ENCODE assay signal across 23 cellular contexts in genomic region chr3:140180603-140181002, GRCh38.
DNase-seq lines count a peak whose midpoint lies in the region; ATAC-seq, FAIRE-seq and TF ChIP-seq lines count a peak whose summit lies in the region.
"Had no signal": no experiment of that assay in that cellular context is flagged by ENCODE, and none has a peak within 500 bp of the region (broad histone marks: within the 10 kb centered on the region; RNA-seq: fewer than 3 reads in every experiment).

No MANE protein-coding gene starts in this region.

- H3K9ac ChIP-seq in GM12878 (ENCODE audit: control insufficient read depth, insufficient read depth, low read length): no peak overlapping the region

- peak; percentile 13; the same call in 1 of the 3 replicates for ATAC-seq in GM12878
- ATAC-seq: CD8-positive, alpha-beta T cell; natural killer cell treated with Interleukin-12 subunit alpha and Interleukin-12 subunit beta and Interleukin-15 and Interleukin-18, amount 100 ng/mL, for 72 hours; stimulated activated memory B cell treated with anti-CD40 and anti-IgM and Interleukin-4, amounts not matched to agents 10 μg/mL and 1 μg/mL and 100 μg/mL, for 72 hours had no signal

- H3K36me3 ChIP-seq in GM12878 (ENCODE audit: control insufficient read depth in 2 of 2, insufficient read depth in 2 of 2, low read length in 1 of 2) (no peaks in the 10 kb centered on the region), thyroid gland (no peaks in the 10 kb centered on the region)
- H3K36me3 ChIP-seq: esophagus squamous epithelium, SJCRH30 had no signal

- BruUV-seq in GM12878 (replicated peaks; lab: Mats Ljungman, UMichigan): no TSS peak

- peak overlapping the region; percentile 1; the same call in 1 of the 2 replicates for H2AFZ ChIP-seq in GM12878 (ENCODE audit: control insufficient read depth, low read depth, low read length)

- no peak overlapping the region for H3K4me2 ChIP-seq in GM12878 (ENCODE audit: control insufficient read depth, insufficient read depth)

- RAD21 ChIA-PET in GM12878 (lab: Charles Lee; ENCODE audit: unreplicated experiment): interaction anchor here (1.8 kb wide), 1 partner anchor 10 kb away, joined by 6 read pairs; no protein-coding TSS in a partner anchor

- no peak for TF ChIP-seq EP300 in GM12878 (IDR thresholded peaks at IDR 0.05; ENCODE audit: borderline replicate concordance in 1 of 2, control insufficient read depth in 1 of 2, low read depth in 2 of 2, low read length in 2 of 2)

- H3K79me2 ChIP-seq in GM12878 (ENCODE audit: control insufficient read depth, insufficient read depth, low read length): no peaks in the 10 kb centered on the region

- 0% methylated on average over 1 of the region's 1 CpG for WGBS in GM12878 (ENCODE audit: insufficient coverage, insufficient replicate concordance, low lambda C conversion rate, missing lambda C conversion rate)
- WGBS in thyroid gland, 2 donors: 25 to 27% methylated on average over 1 of the region's 1 CpG

- POLR2A ChIA-PET in GM12878 (lab: Charles Lee): no interaction called here

- H3K27ac ChIP-seq in GM12878 (ENCODE audit: control insufficient read depth, insufficient read depth) (no peak overlapping the region), thyroid gland (no peak overlapping the region)
- H3K27ac ChIP-seq: SJCRH30 had no signal

- TF ChIP-seq CTCF in GM12878 (IDR thresholded peaks at IDR 0.05 in 2 of 3, conservative IDR thresholded peaks at IDR 0.05 in 1 of 3; ENCODE audit: control insufficient read depth in 2 of 3, extremely low read depth in 1 of 3, insufficient read depth in 1 of 3, low read depth in 3 of 3, low read length in 3 of 3): no peak
- no peak for TF ChIP-seq CTCF in thyroid gland (IDR thresholded peaks at IDR 0.05)

- no peak for FAIRE-seq in GM12878 (lab: Jason Lieb, UNC)
- FAIRE-seq: A204.1, G401.6, GM12892, H1 had no signal

- intact Hi-C loops in GM12878 (cut with micrococcal nuclease; ENCODE audit: unreplicated experiment) (no loop called here), thyroid gland (cut with DNase I) (no loop called here)

- DNase-seq in NCI-H510A treated with DMSO at 0.1 percent for 48 hours (lab: John Stamatoyannopoulos, UW): peak; percentile 13
- DNase-seq in NCI-H510A (lab: John Stamatoyannopoulos, UW): no peak
- DNase-seq in NCI-H2171 treated with DMSO at 0.1 percent for 48 hours (lab: John Stamatoyannopoulos, UW): peak; percentile 76
- no peak for DNase-seq in GM12878 (ENCODE audit: low read depth, low spot score)
- DNase-seq in thyroid gland: peak; percentile 22 to 52
- no peak for DNase-seq in iPS-NIHi7 (ENCODE audit: extremely low spot score)
- DNase-seq in activated CD8-positive, alpha-beta memory T cell treated with anti-CD3 and anti-CD28 coated beads, Interleukin-2, amount 50 U/mL, for 48 hours: no peak
- DNase-seq in activated CD4-positive, alpha-beta T cell treated with anti-CD3 and anti-CD28 coated beads for 48 hours: no peak
- DNase-seq: activated CD8-positive, alpha-beta memory T cell treated with anti-CD3 and anti-CD28 coated beads, Interleukin-2, amount 50 U/mL, for 4 hours; activated naive CD4-positive, alpha-beta T cell treated with Interleukin-2 at 50 U/mL for 16 hours; CD8-positive, alpha-beta T cell; cortex of kidney; esophagus squamous epithelium; KBM-7; mesenchymal stem cell; NCI-H1092 treated with DMSO at 0.1 percent for 48 hours; SJCRH30 had no signal

- H3K4me3 ChIP-seq in GM12878 (no peak overlapping the region), thyroid gland (replicated peaks in 1 of 3) (no peak overlapping the region)
- H3K4me3 ChIP-seq: esophagus squamous epithelium, SJCRH30 had no signal

- no peak for TF ChIP-seq POLR2A in GM12878 (IDR thresholded peaks at IDR 0.05; ENCODE audit: low read depth, low read length)
- no peak for TF ChIP-seq POLR2A in thyroid gland (IDR thresholded peaks at IDR 0.05)

- CTCF ChIA-PET in GM12878 (lab: Yijun Ruan, JAX): interaction anchor here (1.3 to 2.3 kb wide), 4 partner anchors 10 to 53 kb away, joined by 3 to 8 read pairs (median 8); no protein-coding TSS in a partner anchor

- no peaks in the 10 kb centered on the region for H3K9me3 ChIP-seq in GM12878 (replicated peaks; ENCODE audit: control insufficient read depth, insufficient read depth, low read length)
- no peaks in the 10 kb centered on the region for H3K9me3 ChIP-seq in thyroid gland
- H3K9me3 ChIP-seq: esophagus squamous epithelium, SJCRH30 had no signal

- no peaks in the 10 kb centered on the region for H4K20me1 ChIP-seq in GM12878 (ENCODE audit: control insufficient read depth, insufficient read depth)

- SMC1A ChIA-PET in GM12878 (lab: Charles Lee; ENCODE audit: uncharacterized antibody, unreplicated experiment): interaction anchor here (0.6 to 2.6 kb wide), 5 partner anchors 9 to 36 kb away, joined by 3 to 17 read pairs (median 4); no protein-coding TSS in a partner anchor

- no peak for TF ChIP-seq RAD21 in GM12878 (IDR thresholded peaks at IDR 0.05; ENCODE audit: insufficient read depth, low read depth, low read length)

- H3K4me1 ChIP-seq in GM12878 (ENCODE audit: control insufficient read depth, insufficient read depth, low read length) (no peaks in the 10 kb centered on the region; the same call in 1 of the 2 replicates), thyroid gland (peaks cover under 1 to 10% of the 10 kb centered on the region in 2 donors)

- H3K27me3 ChIP-seq in GM12878 (replicated peaks in 1 of 2; ENCODE audit: control insufficient read depth in 2 of 2, insufficient read depth in 2 of 2, low read length in 1 of 2) (no peaks in the 10 kb centered on the region), thyroid gland (no peaks in the 10 kb centered on the region)
- H3K27me3 ChIP-seq: esophagus squamous epithelium, SJCRH30 had no signal

- in situ Hi-C loops in GM12878 (cut with MboI): no loop called here

TF ChIP-seq in GM12878, 131 proteins besides CTCF, POLR2A, EP300 and RAD21 (continues in another document):
- TF ChIP-seq CREM (IDR thresholded peaks at IDR 0.05; ENCODE audit: low read depth): no peak
- no peak for TF ChIP-seq IRF5 (IDR thresholded peaks at IDR 0.05; ENCODE audit: borderline replicate concordance)
- TF ChIP-seq, protein P1, sequence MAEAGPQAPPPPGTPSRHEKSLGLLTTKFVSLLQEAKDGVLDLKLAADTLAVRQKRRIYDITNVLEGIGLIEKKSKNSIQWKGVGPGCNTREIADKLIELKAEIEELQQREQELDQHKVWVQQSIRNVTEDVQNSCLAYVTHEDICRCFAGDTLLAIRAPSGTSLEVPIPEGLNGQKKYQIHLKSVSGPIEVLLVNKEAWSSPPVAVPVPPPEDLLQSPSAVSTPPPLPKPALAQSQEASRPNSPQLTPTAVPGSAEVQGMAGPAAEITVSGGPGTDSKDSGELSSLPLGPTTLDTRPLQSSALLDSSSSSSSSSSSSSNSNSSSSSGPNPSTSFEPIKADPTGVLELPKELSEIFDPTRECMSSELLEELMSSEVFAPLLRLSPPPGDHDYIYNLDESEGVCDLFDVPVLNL (IDR thresholded peaks at IDR 0.05; ENCODE audit: low read depth, low read length): no peak
- TF ChIP-seq POLR2AphosphoS5 (IDR thresholded peaks at IDR 0.05; ENCODE audit: low read length): no peak
- no peak for TF ChIP-seq TCF12 (IDR thresholded peaks at IDR 0.05; ENCODE audit: low read depth, low read length)
- no peak for TF ChIP-seq NBN (IDR thresholded peaks at IDR 0.05)
- TF ChIP-seq ZNF274 (IDR thresholded peaks at IDR 0.05; ENCODE audit: insufficient read depth, insufficient read length): no peak
- TF ChIP-seq CHD4 (IDR thresholded peaks at IDR 0.05): no peak
- no peak for TF ChIP-seq RCOR1 (conservative IDR thresholded peaks at IDR 0.05; ENCODE audit: low read depth, low read length)
- no peak for TF ChIP-seq CREB1 (IDR thresholded peaks at IDR 0.05; ENCODE audit: low read depth)
- TF ChIP-seq ESRRA (IDR thresholded peaks at IDR 0.05; ENCODE audit: low read length): no peak
- TF ChIP-seq, protein P2, sequence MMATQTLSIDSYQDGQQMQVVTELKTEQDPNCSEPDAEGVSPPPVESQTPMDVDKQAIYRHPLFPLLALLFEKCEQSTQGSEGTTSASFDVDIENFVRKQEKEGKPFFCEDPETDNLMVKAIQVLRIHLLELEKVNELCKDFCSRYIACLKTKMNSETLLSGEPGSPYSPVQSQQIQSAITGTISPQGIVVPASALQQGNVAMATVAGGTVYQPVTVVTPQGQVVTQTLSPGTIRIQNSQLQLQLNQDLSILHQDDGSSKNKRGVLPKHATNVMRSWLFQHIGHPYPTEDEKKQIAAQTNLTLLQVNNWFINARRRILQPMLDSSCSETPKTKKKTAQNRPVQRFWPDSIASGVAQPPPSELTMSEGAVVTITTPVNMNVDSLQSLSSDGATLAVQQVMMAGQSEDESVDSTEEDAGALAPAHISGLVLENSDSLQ (IDR thresholded peaks at IDR 0.05): no peak
- no peak for TF ChIP-seq MYC (IDR thresholded peaks at IDR 0.05; ENCODE audit: insufficient read depth, insufficient read length, insufficient replicate concordance, low read length, severe bottlenecking)
- no peak for TF ChIP-seq ASH2L (IDR thresholded peaks at IDR 0.05; ENCODE audit: borderline replicate concordance, low read depth)
- no peak for TF ChIP-seq SREBF2 (IDR thresholded peaks at IDR 0.05; ENCODE audit: low read length)
- no peak for TF ChIP-seq USF1 (IDR thresholded peaks at IDR 0.05; ENCODE audit: borderline replicate concordance, extremely low read length, insufficient read depth, low read depth, low read length)
- TF ChIP-seq RELA (IDR thresholded peaks at IDR 0.05; ENCODE audit: borderline replicate concordance, partially characterized antibody): no peak

Comparison
In these comparisons a context has a peak if more than half of its experiments do, and no peak if none do; other contexts are left out.
1. DNase-seq: peak in NCI-H510A treated with DMSO at 0.1 percent for 48 hours (single experiment), NCI-H2171 treated with DMSO at 0.1 percent for 48 hours (single experiment) and thyroid gland (2 of 2); none in NCI-H510A (single experiment), GM12878 (single experiment), iPS-NIHi7 (single experiment), activated CD8-positive, alpha-beta memory T cell treated with anti-CD3 and anti-CD28 coated beads, Interleukin-2, amount 50 U/mL, for 48 hours (single experiment) and activated CD4-positive, alpha-beta T cell treated with anti-CD3 and anti-CD28 coated beads for 48 hours (single experiment).